Comparison of ENCODE assay signal across 35 cellular contexts in genomic region chr12:83933615-83934014, GRCh38.
"Had no signal": no experiment of that assay in that cellular context is flagged by ENCODE, and none has a peak within 500 bp of the region (broad histone marks: within the 10 kb centered on the region; RNA-seq: fewer than 3 reads in every experiment).

No MANE protein-coding gene starts in this region.

- H3K27me3 ChIP-seq: MG63 had no signal

- H3K36me3 ChIP-seq: MG63 had no signal

- H3K9ac ChIP-seq: KMS-11 had no signal

- DNase-seq: Karpas-422, Kasumi-1, KG1, MG63, MM.1S, MV-4-11, NCI-H1048, NCI-H1092, NCI-H1092 treated with DMSO at 0.1 percent for 48 hours, NCI-H1105, NCI-H1105 treated with DMSO at 0.1 percent for 48 hours, NCI-H1417, NCI-H1417 treated with DMSO at 0.1 percent for 48 hours, NCI-H1436, NCI-H1436 treated with DMSO at 0.1 percent for 48 hours, NCI-H146, NCI-H1694, NCI-H1694 treated with DMSO at 0.1 percent for 48 hours, NCI-H187, NCI-H187 treated with DMSO at 0.1 percent for 48 hours, NCI-H1930, NCI-H2029, NCI-H2029 treated with DMSO at 0.1 percent for 48 hours, NCI-H2081, NCI-H2081 treated with DMSO at 0.1 percent for 48 hours, NCI-H2107, NCI-H2171, NCI-H2171 treated with DMSO at 0.1 percent for 48 hours, NCI-H2227 treated with DMSO at 0.1 percent for 48 hours, NCI-H226, NCI-H345, NCI-H446, NCI-H446 treated with DMSO at 0.1 percent for 48 hours, NCI-H510A had no signal

- H3K4me2 ChIP-seq: KMS-11 had no signal

- H3K27ac ChIP-seq: KMS-11 had no signal

- H3K4me3 ChIP-seq: MG63 had no signal

- H3K9me3 ChIP-seq: MG63 had no signal
